23 cellular contexts compared by ENCODE assay signal in genomic region chr6:96058094-96058493, GRCh38. TPM values are rescaled to one million over a fixed set of nuclear protein-coding genes. Genes with fewer than 3 reads are reported as not detected.
DNase-seq lines count a peak whose midpoint lies in the region; ATAC-seq and TF ChIP-seq lines count a peak whose summit lies in the region.
"Had no signal": no experiment of that assay in that cellular context is flagged by ENCODE, and none has a peak within 500 bp of the region (broad histone marks: within the 10 kb centered on the region; RNA-seq: fewer than 3 reads in every experiment).

No MANE protein-coding gene starts in this region.

- H3K4me2 ChIP-seq in GM23338, result no peak overlapping the region
- H3K4me2 ChIP-seq: A549 had no signal

- H4K20me1 ChIP-seq in GM23338 (replicated peaks; ENCODE audit: insufficient read depth), result no peaks in the 10 kb centered on the region

- TF ChIP-seq CTCF in GM23338 (conservative IDR thresholded peaks at IDR 0.05; ENCODE audit: low read depth in 2 of 2), result no peak
- no peak for TF ChIP-seq CTCF in brain (conservative IDR thresholded peaks at IDR 0.05)

- H3K27ac ChIP-seq in GM23338 (ENCODE audit: low read depth), result no peak overlapping the region
- H3K27ac ChIP-seq: A549, GM23248, SK-N-MC had no signal

- H3K9me2 ChIP-seq in GM23338 (ENCODE audit: insufficient read depth), result no peaks in the 10 kb centered on the region

- H3K9me3 Mint-ChIP-seq in GM23338 (peaks cover under 1% of the 10 kb centered on the region; the same call in 1 of the 3 replicates), brain (peaks cover 0 to 6% (median 1%) of the 10 kb centered on the region in 5 experiments)
- H3K9me3 Mint-ChIP-seq: CD14-positive monocyte; CD8-positive, alpha-beta memory T cell had no signal

- H3K4me1 Mint-ChIP-seq in GM23338, result peaks cover 4% of the 10 kb centered on the region; the same call in 1 of the 3 replicates
- peaks cover 35% of the 10 kb centered on the region for H3K4me1 Mint-ChIP-seq in brain
- H3K4me1 Mint-ChIP-seq: CD14-positive monocyte; CD8-positive, alpha-beta memory T cell had no signal

- H3K79me2 ChIP-seq in GM23338 (replicated peaks; ENCODE audit: insufficient read depth), result no peaks in the 10 kb centered on the region

- no peak overlapping the region for H3K4me3 ChIP-seq in GM23338
- H3K4me3 ChIP-seq: A549, GM23248, SK-N-MC had no signal

- intact Hi-C loops in posterior cingulate gyrus (cut with DNase I), result no loop called here

- H3K27ac Mint-ChIP-seq in GM23338 (peak overlapping the region; percentile 43), brain (peak overlapping the region; percentile 50 to 97 (median 83))
- H3K27ac Mint-ChIP-seq: CD14-positive monocyte; CD8-positive, alpha-beta memory T cell; H9 had no signal

- H3F3A ChIP-seq in GM23338 (replicated peaks; ENCODE audit: low read depth), result no peaks in the 10 kb centered on the region

- ATAC-seq in GM23338 (no peak), GM21367 (IDR thresholded peaks at IDR 0.05; ENCODE audit: unreplicated experiment) (no peak), HG02610 (IDR thresholded peaks at IDR 0.05; ENCODE audit: unreplicated experiment) (no peak)
- ATAC-seq: A549, Panc1 had no signal

- H2AFZ ChIP-seq in GM23338, result no peak overlapping the region
- H2AFZ ChIP-seq: GM23248 had no signal

- no peak overlapping the region for H3K4me3 Mint-ChIP-seq in GM23338
- peak overlapping the region; percentile 3 to 76 (median 71) for H3K4me3 Mint-ChIP-seq in brain
- H3K4me3 Mint-ChIP-seq: CD14-positive monocyte; CD8-positive, alpha-beta memory T cell; H9 had no signal

- H3K27me3 Mint-ChIP-seq in GM23338 (ENCODE audit: insufficient read depth, low read depth, poor library complexity), result no peaks in the 10 kb centered on the region
- no peaks in the 10 kb centered on the region for H3K27me3 Mint-ChIP-seq in brain
- H3K27me3 Mint-ChIP-seq: CD8-positive, alpha-beta memory T cell had no signal

- peaks cover 6% of the 10 kb centered on the region for H3K36me3 Mint-ChIP-seq in GM23338 (ENCODE audit: low read depth)
- peaks cover 13% of the 10 kb centered on the region for H3K36me3 Mint-ChIP-seq in brain
- H3K36me3 Mint-ChIP-seq: CD14-positive monocyte; CD8-positive, alpha-beta memory T cell had no signal

- no peaks in the 10 kb centered on the region for H3K27me3 ChIP-seq in GM23338 (ENCODE audit: insufficient read depth)
- H3K27me3 ChIP-seq: BE2C had no signal

- H3K4me1 ChIP-seq in GM23338 (ENCODE audit: insufficient read depth), result no peaks in the 10 kb centered on the region
- H3K4me1 ChIP-seq: A549, BE2C had no signal

- DNase-seq in GM23338 (ENCODE audit: low spot score), result no peak
- DNase-seq in inferior parietal cortex (ENCODE audit: extremely low spot score), result peak; percentile 53
- DNase-seq in pons (ENCODE audit: low spot score), result peak; percentile 74
- no peak for DNase-seq in posterior cingulate gyrus
- no peak for DNase-seq in activated CD4-positive, CD25-positive, alpha-beta regulatory T cell (lab: John Stamatoyannopoulos, UW)
- DNase-seq: BE2C; CD8-positive, alpha-beta memory T cell; GM23248; H9; KBM-7; MM.1S; NCI-H2029; NCI-H526 treated with DMSO at 0.1 percent for 48 hours; SHP77 treated with DMSO at 0.1 percent for 48 hours had no signal

- H3K36me3 ChIP-seq in GM23338 (ENCODE audit: insufficient read depth), result no peaks in the 10 kb centered on the region
- H3K36me3 ChIP-seq: BE2C had no signal

TF ChIP-seq in GM23338, 12 proteins besides CTCF, POLR2A, EP300 and RAD21 (continues in another document):
- TF ChIP-seq CREB1 (CRISPR knock-in tag; IDR thresholded peaks at IDR 0.05; ENCODE audit: low read depth) (no peak), EZH2phosphoT487 (IDR thresholded peaks at IDR 0.05; ENCODE audit: unreplicated experiment) (no peak), ETS1 (IDR thresholded peaks at IDR 0.05) (no peak), ZNF331 (CRISPR knock-in tag; IDR thresholded peaks at IDR 0.05; ENCODE audit: low read depth) (no peak), ZNF462 (CRISPR knock-in tag; IDR thresholded peaks at IDR 0.05) (no peak), ZNF114 (CRISPR knock-in tag; IDR thresholded peaks at IDR 0.05) (no peak), STAT1 (IDR thresholded peaks at IDR 0.05; ENCODE audit: unreplicated experiment) (no peak), EZH2 (IDR thresholded peaks at IDR 0.05; ENCODE audit: low read depth, unreplicated experiment) (no peak)

RNA-seq across cellular contexts. Expression of gene FUT9, which starts 42.3 kb away (rescaled TPM):
- 6.8 and 7.1 TPM in 2 replicates for total RNA-seq in GM23338 (2014; rRNA removed; shearing (Covaris generic))
- polyA plus RNA-seq in GM23338 (2016; fragmentation: Nextera tagmentation; extraction: Ambion mirVana), result 2.1 and 2.3 TPM in 2 replicates
- polyA plus RNA-seq in brain (ENCODE audit: insufficient read depth, low read depth, low replicate concordance), result 0.85 TPM
- total RNA-seq: CD8-positive, alpha-beta memory T cell; GM23248; OCI-LY7; T-helper 1 cell treated with Interleukin-12 subunit alpha and Interleukin-12 subunit beta and Interleukin-4 antibody, amounts not matched to agents 30 ng/mL and 1 ng/mL, for 36 hours had no signal
- polyA plus RNA-seq: A549; CD14-positive monocyte; CD8-positive, alpha-beta memory T cell; GM23248 had no signal

Comparison
In these comparisons a context has a peak if more than half of its experiments do, and no peak if none do; other contexts are left out.
1. DNase-seq: peak in inferior parietal cortex (single experiment) and pons (single experiment); none in GM23338 (single experiment), posterior cingulate gyrus (0 of 10) and activated CD4-positive, CD25-positive, alpha-beta regulatory T cell (0 of 4).